2 cellular contexts compared by ENCODE assay signal in genomic region chr2:56142497-56143061, GRCh38. TPM values are rescaled to one million over a fixed set of nuclear protein-coding genes. Genes with fewer than 3 reads are reported as not detected.
"Had no signal": no experiment of that assay in that cellular context is flagged by ENCODE, and none has a peak within 500 bp of the region (broad histone marks: within the 10 kb centered on the region; RNA-seq: fewer than 3 reads in every experiment).

No MANE protein-coding gene starts in this region.

RNA-seq across cellular contexts. Expression of gene CCDC85A, which starts 41.2 kb away (rescaled TPM):
- total RNA-seq: naive thymus-derived CD8-positive, alpha-beta T cell had no signal
- polyA plus RNA-seq: keratinocyte; naive thymus-derived CD8-positive, alpha-beta T cell had no signal
